ENCODE assay signal across 29 cellular contexts in genomic region chr6:96478695-96479094, GRCh38. TPM values are rescaled to one million over a fixed set of nuclear protein-coding genes. Genes with fewer than 3 reads are reported as not detected.
DNase-seq lines count a peak whose midpoint lies in the region; ATAC-seq, FAIRE-seq and TF ChIP-seq lines count a peak whose summit lies in the region.
"Had no signal": no experiment of that assay in that cellular context is flagged by ENCODE, and none has a peak within 500 bp of the region (broad histone marks: within the 10 kb centered on the region; RNA-seq: fewer than 3 reads in every experiment).

No MANE protein-coding gene starts in this region.

- intact Hi-C loops in kidney (cut with DNase I): no loop called here

- no peaks in the 10 kb centered on the region for H3K36me3 ChIP-seq in kidney (ENCODE audit: control insufficient read depth in 1 of 2, insufficient read depth in 2 of 2, low read length in 2 of 2)
- H3K36me3 ChIP-seq: BE2C; BLaER1; BLaER1 treated with 17β-estradiol and CSF1 and Interleukin-3, amounts not matched to agents 10 nM and 100 nM had no signal

- no peak for ATAC-seq in HG02852 (IDR thresholded peaks at IDR 0.05; ENCODE audit: unreplicated experiment)
- ATAC-seq: A549; CD8-positive, alpha-beta T cell had no signal

- no peak for TF ChIP-seq CTCF in kidney (IDR thresholded peaks at IDR 0.05; ENCODE audit: borderline replicate concordance, extremely low read depth, insufficient read depth)

- H3K4me3 ChIP-seq in kidney (ENCODE audit: low read length in 2 of 2): no peak overlapping the region
- H3K4me3 ChIP-seq: A549; BLaER1; BLaER1 treated with 17β-estradiol and CSF1 and Interleukin-3, amounts not matched to agents 10 nM and 100 nM had no signal

- no peaks in the 10 kb centered on the region for H3K4me1 ChIP-seq in kidney (ENCODE audit: control insufficient read depth in 1 of 2, insufficient read depth in 1 of 2, low read depth in 1 of 2, low read length in 2 of 2)
- H3K4me1 ChIP-seq: A549; BE2C; BLaER1; BLaER1 treated with 17β-estradiol and CSF1 and Interleukin-3, amounts not matched to agents 10 nM and 100 nM; Caco-2 had no signal

- H3K9me3 ChIP-seq in kidney (ENCODE audit: control insufficient read depth in 1 of 2, low read length in 2 of 2): peaks cover 13 to 14% of the 10 kb centered on the region in 2 donors
- H3K9me3 ChIP-seq: A549, BE2C, BLaER1, Caco-2 had no signal

- H3K9ac ChIP-seq in kidney (ENCODE audit: low read length in 2 of 2): no peak overlapping the region
- H3K9ac ChIP-seq: BLaER1; BLaER1 treated with 17β-estradiol and CSF1 and Interleukin-3, amounts not matched to agents 10 nM and 100 nM had no signal

- no peak overlapping the region for H3K27ac ChIP-seq in kidney (ENCODE audit: low read depth in 2 of 2, low read length in 2 of 2)
- H3K27ac ChIP-seq: 22Rv1; A549; BLaER1; BLaER1 treated with 17β-estradiol and CSF1 and Interleukin-3, amounts not matched to agents 10 nM and 100 nM; C4-2B had no signal

- DNase-seq in kidney: peak; percentile 51
- DNase-seq: 8988T; ACHN; AML-193; BE2C; C1 segment of cervical spinal cord; Caco-2; Calu3; CD4-positive, alpha-beta memory T cell; CD4-positive, alpha-beta T cell; CD4-positive, CD25-positive, alpha-beta regulatory T cell; CD8-positive, alpha-beta memory T cell; CD8-positive, alpha-beta T cell; COR-L47; DMS 273 treated with DMSO at 0.1 percent for 48 hours; DMS153; DMS53; DMS79; DMS79 treated with DMSO at 0.1 percent for 48 hours; DND-41; EL had no signal

- no peak for FAIRE-seq in kidney (lab: Jason Lieb, UNC)
- FAIRE-seq: A204.1, A549, D721Med had no signal

RNA-seq across cellular contexts. Expression of gene UFL1, which starts 42.9 kb away (rescaled TPM):
- 27.5 TPM for total RNA-seq in kidney
- polyA plus RNA-seq in kidney (ENCODE audit: insufficient read depth, low read depth, low replicate concordance): 8.0 TPM
